Comparison of ENCODE assay signal across 1 cellular context in genomic region chr12:121632069-121632970, GRCh38.
TF ChIP-seq lines count a peak whose summit lies in the region.

No MANE protein-coding gene starts in this region.

TF ChIP-seq in HepG2, 621 proteins besides CTCF, POLR2A, EP300 and RAD21:
- TF ChIP-seq REL (CRISPR knock-in tag; conservative IDR thresholded peaks at IDR 0.05) (no peak), CEBPG (CRISPR knock-in tag; IDR thresholded peaks at IDR 0.05) (no peak), ZFY (CRISPR knock-in tag; IDR thresholded peaks at IDR 0.05) (peak; percentile 31; the same call in 1 of the 2 replicates)
TF ChIP-seq in HepG2: peak in this region for 1.
